8 cellular contexts compared by ENCODE assay signal in genomic region chr2:185738679-185739472, GRCh38. TPM values are rescaled to one million over a fixed set of nuclear protein-coding genes. Genes with fewer than 3 reads are reported as not detected.
DNase-seq lines count a peak whose midpoint lies in the region; ATAC-seq and TF ChIP-seq lines count a peak whose summit lies in the region.
"Had no signal": no experiment of that assay in that cellular context is flagged by ENCODE, and none has a peak within 500 bp of the region (broad histone marks: within the 10 kb centered on the region; RNA-seq: fewer than 3 reads in every experiment).

Gene FSIP2, plus strand, starts transcription at chr2:185738804. Its CDS starts 91 bp downstream, at chr2:185738895.

- TF ChIP-seq CTCF in RWPE2 (IDR thresholded peaks at IDR 0.05; ENCODE audit: poor library complexity, severe bottlenecking), result peak; percentile 82
- peak; percentile 59 to 95 (median 70) for TF ChIP-seq CTCF in right lobe of liver (IDR thresholded peaks at IDR 0.05)

- 17% methylated on average over 23 of the region's 59 CpGs for WGBS in right lobe of liver (ENCODE audit: insufficient coverage, low coverage, low lambda C conversion rate, missing lambda C conversion rate)

- peaks cover 26% of the 10 kb centered on the region for H3K27me3 Mint-ChIP-seq in stimulated activated memory B cell treated with anti-CD40 and anti-IgM and Interleukin-4, amounts not matched to agents 10 μg/mL and 1 μg/mL and 100 μg/mL, for 72 hours

- H3K27ac ChIP-seq in RWPE2 (ENCODE audit: poor library complexity, severe bottlenecking) (no peak within 1 kb of the TSS), right lobe of liver (no peak within 1 kb of the TSS)

- DNase-seq in RWPE2 (ENCODE audit: low spot score), result peak; percentile 47
- peak; percentile 21 to 72 for DNase-seq in dermis microvascular lymphatic vessel endothelial cell (ENCODE audit: low read depth in 2 of 2)
- DNase-seq in right lobe of liver, result peak; percentile 69 to 87 (median 72)
- no peak for DNase-seq in NCI-H2081 treated with DMSO at 0.1 percent for 48 hours (lab: John Stamatoyannopoulos, UW)

- H3K9me3 Mint-ChIP-seq in stimulated activated memory B cell treated with anti-CD40 and anti-IgM and Interleukin-4, amounts not matched to agents 10 μg/mL and 1 μg/mL and 100 μg/mL, for 72 hours, result peaks cover 7% of the 10 kb centered on the region

- TF ChIP-seq POLR2A in right lobe of liver (IDR thresholded peaks at IDR 0.05), result no peak

- intact Hi-C loops in right lobe of liver (cut with DNase I), result no loop called here

- H3K27me3 ChIP-seq in RWPE2 (ENCODE audit: insufficient read depth, poor library complexity, severe bottlenecking) (no peaks in the 10 kb centered on the region), right lobe of liver (no peaks in the 10 kb centered on the region)

- no peak within 1 kb of the TSS for H3K4me3 Mint-ChIP-seq in stimulated activated memory B cell treated with anti-CD40 and anti-IgM and Interleukin-4, amounts not matched to agents 10 μg/mL and 1 μg/mL and 100 μg/mL, for 72 hours
- H3K4me3 Mint-ChIP-seq: activated naive CD8-positive, alpha-beta T cell had no signal

- H3K9me3 ChIP-seq in RWPE2 (ENCODE audit: severe bottlenecking), result no peaks in the 10 kb centered on the region
- no peaks in the 10 kb centered on the region for H3K9me3 ChIP-seq in right lobe of liver

- H3K27ac Mint-ChIP-seq in stimulated activated memory B cell treated with anti-CD40 and anti-IgM and Interleukin-4, amounts not matched to agents 10 μg/mL and 1 μg/mL and 100 μg/mL, for 72 hours, result no peak within 1 kb of the TSS
- H3K27ac Mint-ChIP-seq: activated naive CD8-positive, alpha-beta T cell had no signal

- no peaks in the 10 kb centered on the region for H3K36me3 Mint-ChIP-seq in stimulated activated memory B cell treated with anti-CD40 and anti-IgM and Interleukin-4, amounts not matched to agents 10 μg/mL and 1 μg/mL and 100 μg/mL, for 72 hours

- H3K4me3 ChIP-seq in RWPE2 (ENCODE audit: severe bottlenecking) (peak within 1 kb of the TSS; percentile 35), right lobe of liver (peak within 1 kb of the TSS in 2 of 3 donors; percentile 18 to 53)

- ATAC-seq in GM18520 (IDR thresholded peaks at IDR 0.05; ENCODE audit: unreplicated experiment), result peak; percentile 95
- ATAC-seq in HG02798 (IDR thresholded peaks at IDR 0.05; ENCODE audit: poor library complexity, unreplicated experiment), result peak; percentile 99
- peak; percentile 93 for ATAC-seq in RWPE2 (ENCODE audit: low read depth)
- peak; percentile 97 to 100 (median 99) for ATAC-seq in right lobe of liver
- ATAC-seq in stimulated activated memory B cell treated with anti-CD40 and anti-IgM and Interleukin-4, amounts not matched to agents 10 μg/mL and 1 μg/mL and 100 μg/mL, for 72 hours, result peak; percentile 62

- no peaks in the 10 kb centered on the region for H3K4me1 ChIP-seq in RWPE2 (ENCODE audit: insufficient read depth, poor library complexity, severe bottlenecking)
- H3K4me1 ChIP-seq in right lobe of liver, result no peaks in the 10 kb centered on the region

- H3K4me1 Mint-ChIP-seq in stimulated activated memory B cell treated with anti-CD40 and anti-IgM and Interleukin-4, amounts not matched to agents 10 μg/mL and 1 μg/mL and 100 μg/mL, for 72 hours, result no peaks in the 10 kb centered on the region

- H3K36me3 ChIP-seq in RWPE2 (ENCODE audit: low read depth), result no peaks in the 10 kb centered on the region
- H3K36me3 ChIP-seq in right lobe of liver, result no peaks in the 10 kb centered on the region

RNA-seq across cellular contexts. Expression of gene FSIP2, which starts in this region (rescaled TPM):
- total RNA-seq in dermis microvascular lymphatic vessel endothelial cell, result under 0.01 TPM in 2 replicates
- under 1 TPM; 0.06 to 0.19 (median 0.11) TPM for total RNA-seq in right lobe of liver

Comparison
In these comparisons a context has a peak if more than half of its experiments do, and no peak if none do; other contexts are left out.
1. Peak in DNase-seq in dermis microvascular lymphatic vessel endothelial cell; RNA of the gene not detected or under 1 TPM.
2. Peak in DNase-seq, ATAC-seq and H3K4me3 ChIP-seq in right lobe of liver; RNA of the gene not detected or under 1 TPM.